8 cellular contexts compared by ENCODE assay signal in the genomic region with DNA sequence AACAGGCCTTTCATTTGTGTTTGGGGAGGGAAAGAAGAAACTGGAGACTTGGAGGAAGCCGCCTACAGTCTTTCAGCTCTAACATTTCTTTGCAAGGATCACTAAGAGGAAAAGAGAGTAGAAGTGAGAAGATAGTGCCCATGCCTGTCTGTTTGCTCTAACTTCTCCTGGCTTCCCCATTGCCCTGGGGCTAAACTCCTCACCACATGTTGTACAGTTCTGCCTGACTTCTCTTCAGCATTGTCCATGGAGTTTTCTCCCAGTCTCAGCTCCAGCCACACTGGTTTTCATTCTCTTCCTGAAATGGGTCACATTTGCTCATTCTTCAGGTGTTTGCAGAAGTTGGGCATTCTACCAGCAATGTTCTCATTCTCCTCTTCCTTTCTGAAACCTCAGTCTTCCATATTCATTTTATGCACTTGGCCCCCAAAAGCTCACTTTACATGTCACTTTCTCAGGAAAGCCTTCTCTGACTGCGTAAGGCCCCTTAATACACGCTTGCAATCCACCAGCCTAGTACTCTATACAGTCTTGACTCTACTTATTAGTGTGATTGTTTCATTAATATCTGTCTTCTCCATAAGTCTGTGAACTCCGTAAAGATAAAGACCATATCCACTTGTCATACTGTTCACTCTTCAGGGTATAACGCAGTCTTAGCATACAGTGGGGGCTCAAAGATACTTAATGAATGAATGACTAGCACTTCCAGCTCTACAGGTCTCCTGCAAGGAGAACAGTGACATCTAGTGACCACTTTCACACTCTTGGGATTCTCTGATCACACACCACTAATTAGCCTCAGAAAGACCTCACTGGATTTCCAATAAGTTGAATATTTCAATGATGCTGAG. TPM values are rescaled to one million over a fixed set of nuclear protein-coding genes. Genes with fewer than 3 reads are reported as not detected.
DNase-seq lines count a peak whose midpoint lies in the region; ATAC-seq, FAIRE-seq and TF ChIP-seq lines count a peak whose summit lies in the region.

No MANE protein-coding gene starts in this region.

- DNase-seq in GM12865 (ENCODE audit: low read depth) (peak; percentile 38), SK-N-MC (ENCODE audit: low read depth, low spot score) (peak; percentile 84), globus pallidus (ENCODE audit: low spot score) (peak; percentile 47), small intestine (peak; percentile 39), T-helper 1 cell (no peak)

- peak overlapping the region; percentile 46 for H3K9ac ChIP-seq in SK-N-MC (ENCODE audit: insufficient read length)

- H3K27ac ChIP-seq in SK-N-MC = peak overlapping the region; percentile 81
- no peak overlapping the region for H3K27ac ChIP-seq in small intestine (ENCODE audit: low read depth in 1 of 2, low read length in 1 of 2)

- ATAC-seq in HG03159 (IDR thresholded peaks at IDR 0.05; ENCODE audit: unreplicated experiment) (peak; percentile 72), HG02884 (IDR thresholded peaks at IDR 0.05; ENCODE audit: unreplicated experiment) (no peak), HG02981 (IDR thresholded peaks at IDR 0.05; ENCODE audit: unreplicated experiment) (no peak)

- H3K9me3 ChIP-seq in SK-N-MC (ENCODE audit: low read depth, low read length) (no peaks in the 10 kb centered on the region), small intestine (ENCODE audit: control insufficient read depth, low read depth) (no peaks in the 10 kb centered on the region)

- no peaks in the 10 kb centered on the region for H3K4me1 ChIP-seq in small intestine (ENCODE audit: control insufficient read depth in 2 of 2, insufficient read depth in 1 of 2, low read depth in 1 of 2, low read length in 1 of 2)

- 77 to 84% (median 79%) methylated on average over 5 of the region's 5 CpGs for WGBS in small intestine, 3 donors

- H3K36me3 ChIP-seq in SK-N-MC (ENCODE audit: insufficient read depth, low read length) = 0 out of 2 replicates have a peak, but pooled peaks cover 3% of the 10 kb centered on the region
- no peaks in the 10 kb centered on the region for H3K36me3 ChIP-seq in small intestine (ENCODE audit: control insufficient read depth in 2 of 2, insufficient read depth in 2 of 2, low read length in 2 of 2)

- H3K4me3 ChIP-seq in GM12865 (ENCODE audit: low read depth, low read length) (no peak overlapping the region), SK-N-MC (0 out of 2 replicates have a peak overlapping the region, but pooled peaks have one; percentile 28), small intestine (ENCODE audit: low read depth in 1 of 2, low read length in 2 of 2) (no peak overlapping the region)

- no peak for FAIRE-seq in small intestine (lab: Jason Lieb, UNC)

- peak; percentile 49 for TF ChIP-seq CTCF in GM12865 (IDR thresholded peaks at IDR 0.05; ENCODE audit: insufficient read depth, low read depth, low read length, missing control alignments)

- no peaks in the 10 kb centered on the region for H3K27me3 ChIP-seq in small intestine (ENCODE audit: control insufficient read depth in 2 of 2, insufficient read depth in 2 of 2, low read length in 2 of 2)

RNA-seq across cellular contexts. Expression of gene TRIM32, which starts 40.2 kb away (rescaled TPM):
- polyA plus RNA-seq in small intestine = 1 to 10 TPM; 3.8 to 8.9 (median 5.1) TPM

Comparison
In these comparisons a context has a peak if more than half of its experiments do, and no peak if none do; other contexts are left out.
1. DNase-seq: peak in GM12865 (single experiment), SK-N-MC (single experiment), globus pallidus (single experiment) and small intestine (single experiment); none in T-helper 1 cell (0 of 5).